Comparison of ENCODE assay signal across 14 cellular contexts in the genomic region with DNA sequence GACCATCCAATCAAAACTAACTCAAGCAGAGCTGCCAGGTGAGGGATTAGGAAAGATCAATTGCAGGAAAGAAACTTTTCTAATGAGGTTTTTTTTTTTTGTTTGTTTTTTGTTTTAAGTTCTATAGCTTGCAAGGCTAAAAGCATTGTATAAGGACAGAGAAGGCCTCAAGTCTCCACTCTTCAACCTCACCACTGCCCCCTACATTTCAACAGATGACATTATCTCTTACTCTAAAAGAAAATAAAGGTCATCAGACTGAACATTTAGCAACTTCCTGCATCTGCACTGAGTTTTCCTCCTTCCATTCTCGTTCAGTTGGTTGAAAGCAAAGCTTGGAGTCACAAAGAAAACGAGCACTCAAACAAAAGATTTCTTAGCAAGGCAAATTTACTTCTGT. TPM values are rescaled to one million over a fixed set of nuclear protein-coding genes. Genes with fewer than 3 reads are reported as not detected.
DNase-seq lines count a peak whose midpoint lies in the region; FAIRE-seq and TF ChIP-seq lines count a peak whose summit lies in the region.
"Had no signal": no experiment of that assay in that cellular context is flagged by ENCODE, and none has a peak within 500 bp of the region (broad histone marks: within the 10 kb centered on the region; RNA-seq: fewer than 3 reads in every experiment).

No MANE protein-coding gene starts in this region.

- peaks cover 11% of the 10 kb centered on the region for H3K9me3 Mint-ChIP-seq in neural crest cell
- no peaks in the 10 kb centered on the region for H3K9me3 Mint-ChIP-seq in activated CD4-positive, alpha-beta memory T cell treated with anti-CD3 and anti-CD28 coated beads for 36 hours
- H3K9me3 Mint-ChIP-seq: activated naive CD4-positive, alpha-beta T cell treated with anti-CD3 and anti-CD28 coated beads for 36 hours had no signal

- no peak overlapping the region for H3K27ac Mint-ChIP-seq in neural crest cell (ENCODE audit: unreplicated experiment)
- no peak overlapping the region for H3K27ac Mint-ChIP-seq in activated CD4-positive, alpha-beta memory T cell treated with anti-CD3 and anti-CD28 coated beads for 36 hours
- H3K27ac Mint-ChIP-seq: activated CD4-positive, alpha-beta T cell treated with anti-CD3 and anti-CD28 coated beads for 36 hours; activated naive CD4-positive, alpha-beta T cell treated with anti-CD3 and anti-CD28 coated beads for 36 hours; stimulated activated naive B cell treated with anti-CD40 and anti-IgM and Interleukin-4, amounts not matched to agents 10 μg/mL and 1 μg/mL and 100 μg/mL, for 72 hours had no signal

- H3K4me2 ChIP-seq in KMS-11: no peak overlapping the region

- TF ChIP-seq CTCF in KMS-11 (conservative IDR thresholded peaks at IDR 0.05; ENCODE audit: low read depth, low read length) (peak; percentile 51; the same call in 1 of the 2 replicates), neural crest cell (conservative IDR thresholded peaks at IDR 0.05) (peak; percentile 30)

- POLR2A ChIA-PET in activated CD4-positive, alpha-beta memory T cell treated with anti-CD3 and anti-CD28 coated beads for 36 hours (lab: Charles Lee): no interaction called here

- H3K27me3 Mint-ChIP-seq in neural crest cell (ENCODE audit: low read depth): no peaks in the 10 kb centered on the region
- peaks cover 21% of the 10 kb centered on the region for H3K27me3 Mint-ChIP-seq in activated CD4-positive, alpha-beta memory T cell treated with anti-CD3 and anti-CD28 coated beads for 36 hours

- H3K27ac ChIP-seq in KMS-11: no peak overlapping the region

- no peaks in the 10 kb centered on the region for H3K4me1 ChIP-seq in KMS-11 (ENCODE audit: low read depth, poor library complexity, severe bottlenecking)

- no peaks in the 10 kb centered on the region for H3K36me3 ChIP-seq in KMS-11 (ENCODE audit: insufficient read depth)

- no peaks in the 10 kb centered on the region for H3K79me2 ChIP-seq in KMS-11 (ENCODE audit: insufficient read depth, low read depth)

- H3K27me3 ChIP-seq in KMS-11 (ENCODE audit: insufficient read depth, low read depth): no peaks in the 10 kb centered on the region

- no peaks in the 10 kb centered on the region for H3K4me1 Mint-ChIP-seq in neural crest cell
- H3K4me1 Mint-ChIP-seq in activated CD4-positive, alpha-beta memory T cell treated with anti-CD3 and anti-CD28 coated beads for 36 hours (ENCODE audit: low read depth): no peaks in the 10 kb centered on the region
- H3K4me1 Mint-ChIP-seq: activated CD4-positive, alpha-beta T cell treated with anti-CD3 and anti-CD28 coated beads for 36 hours; stimulated activated naive B cell treated with anti-CD40 and anti-IgM and Interleukin-4, amounts not matched to agents 10 μg/mL and 1 μg/mL and 100 μg/mL, for 72 hours had no signal

- H3K9ac ChIP-seq in KMS-11: no peak overlapping the region

- peak; percentile 25 for FAIRE-seq in G401.6 (lab: Jason Lieb, UNC)

- no peak overlapping the region for H2AFZ ChIP-seq in KMS-11 (ENCODE audit: low read depth)

- intact Hi-C loops in activated CD4-positive, alpha-beta memory T cell treated with anti-CD3 and anti-CD28 coated beads for 36 hours (cut with micrococcal nuclease): no loop called here

- DNase-seq in amniotic epithelial cell (ENCODE audit: low read depth) (peak; percentile 37), neural crest cell (ENCODE audit: low read depth, low spot score) (no peak), epidermal melanocyte (ENCODE audit: insufficient read length, low spot score) (no peak), CD1c-positive myeloid dendritic cell (ENCODE audit: extremely low spot score) (no peak), NCI-H146 treated with DMSO at 0.1 percent for 48 hours (lab: John Stamatoyannopoulos, UW; ENCODE audit: unreplicated experiment) (no peak)
- no peak for DNase-seq in activated CD4-positive, alpha-beta memory T cell treated with anti-CD3 and anti-CD28 coated beads for 36 hours
- DNase-seq: activated CD4-positive, alpha-beta T cell treated with anti-CD3 and anti-CD28 coated beads for 36 hours; activated naive CD4-positive, alpha-beta T cell treated with anti-CD3 and anti-CD28 coated beads for 36 hours; NCI-H2081; SHP77 treated with DMSO at 0.1 percent for 48 hours; stimulated activated CD4-positive, alpha-beta T cell treated with anti-CD3 and anti-CD28 coated beads, Interleukin-15, amount 100 ng/mL, for 24 hours; stimulated activated naive B cell treated with anti-CD40 and anti-IgM and Interleukin-4, amounts not matched to agents 10 μg/mL and 1 μg/mL and 100 μg/mL, for 72 hours had no signal

- CTCF ChIA-PET in activated CD4-positive, alpha-beta memory T cell treated with anti-CD3 and anti-CD28 coated beads for 36 hours (lab: Charles Lee): no interaction called here

- H3K4me3 ChIP-seq in KMS-11 (IDR thresholded peaks at IDR 0.05; ENCODE audit: insufficient read depth, low read depth, low read length): no peak overlapping the region

- no peaks in the 10 kb centered on the region for H4K20me1 ChIP-seq in KMS-11 (ENCODE audit: insufficient read depth)

- H3K4me3 Mint-ChIP-seq in neural crest cell: no peak overlapping the region
- H3K4me3 Mint-ChIP-seq in activated CD4-positive, alpha-beta memory T cell treated with anti-CD3 and anti-CD28 coated beads for 36 hours: no peak overlapping the region
- H3K4me3 Mint-ChIP-seq: activated CD4-positive, alpha-beta T cell treated with anti-CD3 and anti-CD28 coated beads for 36 hours; activated naive CD4-positive, alpha-beta T cell treated with anti-CD3 and anti-CD28 coated beads for 36 hours; stimulated activated naive B cell treated with anti-CD40 and anti-IgM and Interleukin-4, amounts not matched to agents 10 μg/mL and 1 μg/mL and 100 μg/mL, for 72 hours had no signal

- H3K36me3 Mint-ChIP-seq in neural crest cell (ENCODE audit: low read depth): peaks cover 2% of the 10 kb centered on the region
- no peaks in the 10 kb centered on the region for H3K36me3 Mint-ChIP-seq in activated CD4-positive, alpha-beta memory T cell treated with anti-CD3 and anti-CD28 coated beads for 36 hours
- H3K36me3 Mint-ChIP-seq: stimulated activated naive B cell treated with anti-CD40 and anti-IgM and Interleukin-4, amounts not matched to agents 10 μg/mL and 1 μg/mL and 100 μg/mL, for 72 hours had no signal

RNA-seq across cellular contexts. Expression of a gene that starts 45.2 kb away (rescaled TPM):
- 76.6 and 79.7 TPM in 2 replicates for total RNA-seq in neural crest cell
- 10 to 100 TPM; 55.8 to 60.8 TPM for total RNA-seq in activated CD4-positive, alpha-beta memory T cell treated with anti-CD3 and anti-CD28 coated beads for 36 hours
